In the genomic region with DNA sequence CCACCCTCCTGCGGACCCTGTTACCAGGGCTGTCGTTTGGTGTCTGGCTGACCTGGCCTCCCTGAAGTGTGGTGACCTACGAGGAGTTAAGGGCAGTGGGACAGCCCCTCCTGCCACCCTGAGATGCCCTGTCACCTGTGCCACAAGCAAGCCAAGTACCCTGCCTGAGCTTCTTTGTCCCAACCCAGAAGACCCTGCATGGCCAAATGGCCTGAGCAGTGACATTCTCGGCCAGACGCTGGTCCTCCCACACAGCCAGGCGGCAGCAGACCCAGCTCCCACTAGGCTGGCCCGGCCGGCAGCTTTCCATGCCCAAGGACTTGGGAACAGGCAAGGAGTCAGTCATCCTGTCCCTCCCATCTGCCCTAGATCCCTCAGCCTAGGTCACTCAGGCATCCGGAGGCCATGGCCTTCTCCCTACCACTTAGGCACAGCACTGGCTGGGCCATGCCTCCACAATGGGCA, we compare ENCODE assay signal across 19 cellular contexts.
"Had no signal": no experiment of that assay in that cellular context is flagged by ENCODE, and none has a peak within 500 bp of the region (broad histone marks: within the 10 kb centered on the region; RNA-seq: fewer than 3 reads in every experiment).

No MANE protein-coding gene starts in this region.

- H3K27me3 Mint-ChIP-seq: activated naive CD8-positive, alpha-beta T cell treated with anti-CD3 and anti-CD28 coated beads for 36 hours; activated T-cell treated with anti-CD3 and anti-CD28 coated beads, Interleukin-2, amount 50 U/mL, for 24 hours; stimulated activated naive CD8-positive, alpha-beta T cell treated with anti-CD3 and anti-CD28 coated beads, Interleukin-15, Interleukin-2, amounts not matched to agents 100 ng/mL and 50 ng/mL, for 24 hours had no signal

- H3K4me3 Mint-ChIP-seq: activated naive CD8-positive, alpha-beta T cell treated with anti-CD3 and anti-CD28 coated beads for 36 hours; activated T-cell treated with anti-CD3 and anti-CD28 coated beads, Interleukin-2, amount 50 U/mL, for 24 hours; nephron progenitor cell; stimulated activated naive CD8-positive, alpha-beta T cell treated with anti-CD3 and anti-CD28 coated beads, Interleukin-15, Interleukin-2, amounts not matched to agents 100 ng/mL and 50 ng/mL, for 24 hours had no signal

- H3K27me3 ChIP-seq: breast epithelium, tibial artery had no signal

- H3K9me3 ChIP-seq: breast epithelium, tibial artery had no signal

- H3K27ac ChIP-seq: breast epithelium, tibial artery had no signal

- H3K27ac Mint-ChIP-seq: activated naive CD8-positive, alpha-beta T cell treated with anti-CD3 and anti-CD28 coated beads for 36 hours; activated T-cell treated with anti-CD3 and anti-CD28 coated beads, Interleukin-2, amount 50 U/mL, for 24 hours; activated T-helper 2 cell treated with anti-CD3 and anti-CD28 coated beads, Interferon-gamma antibody, Interleukin-2, Interleukin-4, amounts not matched to agents 10 μg/mL and 5 μg/mL and 100 μg/mL, durations not matched to agents 14 hours and 24 hours and 36 hours; nephron progenitor cell had no signal

- H3K4me1 ChIP-seq: breast epithelium had no signal

- H3K4me3 ChIP-seq: breast epithelium, tibial artery had no signal

- H3K4me1 Mint-ChIP-seq: activated naive CD8-positive, alpha-beta T cell treated with anti-CD3 and anti-CD28 coated beads for 36 hours had no signal

- H3K36me3 Mint-ChIP-seq: activated naive CD8-positive, alpha-beta T cell treated with anti-CD3 and anti-CD28 coated beads for 36 hours had no signal

- DNase-seq: activated CD4-positive, alpha-beta T cell treated with anti-CD3 and anti-CD28 coated beads for 1 hour; activated CD4-positive, alpha-beta T cell treated with anti-CD3 and anti-CD28 coated beads, Interleukin-2, amount 50 U/mL, for 4 hours; activated CD8-positive, alpha-beta memory T cell treated with anti-CD3 and anti-CD28 coated beads for 24 hours; activated CD8-positive, alpha-beta memory T cell treated with anti-CD3 and anti-CD28 coated beads, Interleukin-2, amount 50 U/mL, for 4 hours; activated naive CD4-positive, alpha-beta T cell; activated naive CD8-positive, alpha-beta T cell treated with anti-CD3 and anti-CD28 coated beads for 36 hours; activated T-cell treated with anti-CD3 and anti-CD28 coated beads, Interleukin-2, amount 50 U/mL, for 24 hours; cerebellar nuclear complex; kidney glomerular epithelial cell; mesenchymal stem cell; nephron progenitor cell; occipital lobe; stimulated activated CD4-positive, alpha-beta T cell treated with anti-CD3 and anti-CD28 coated beads, Interleukin-4, amount 100 ng/mL, for 24 hours; T-helper 1 cell; T-helper 9 cell had no signal

- H3K36me3 ChIP-seq: breast epithelium, tibial artery had no signal
